Comparison of ENCODE assay signal across 8 cellular contexts in the genomic region with DNA sequence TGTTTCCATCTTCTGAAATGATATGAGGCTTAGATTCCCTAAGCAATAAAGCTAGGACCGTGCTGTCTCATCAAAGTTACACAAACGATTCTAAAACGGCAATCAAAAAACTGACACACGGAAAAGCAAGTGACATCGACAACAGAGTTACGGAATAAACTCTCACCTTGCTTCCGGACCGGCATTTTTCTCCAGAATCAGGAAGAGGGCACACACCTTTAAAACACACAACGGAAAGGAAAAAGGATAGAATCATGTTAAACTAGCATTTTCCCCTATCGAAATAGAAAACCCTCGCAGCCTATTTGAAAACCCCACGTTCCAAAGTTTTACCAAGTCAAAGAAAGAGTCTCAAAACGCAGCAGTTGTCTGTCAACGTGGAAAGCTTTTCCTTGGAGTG. TPM values are rescaled to one million over a fixed set of nuclear protein-coding genes. Genes with fewer than 3 reads are reported as not detected.
DNase-seq lines count a peak whose midpoint lies in the region; ATAC-seq and TF ChIP-seq lines count a peak whose summit lies in the region.

No MANE protein-coding gene starts in this region.

- no peak for DNase-seq in CD4-positive, alpha-beta T cell
- DNase-seq in breast epithelium (ENCODE audit: low spot score in 2 of 2), result no peak
- DNase-seq in stimulated activated CD4-positive, alpha-beta T cell treated with anti-CD3 and anti-CD28 coated beads, Interleukin-4, amount 100 ng/mL, for 24 hours, result no peak

- H3K4me3 Mint-ChIP-seq in CD4-positive, alpha-beta T cell, result peak overlapping the region; percentile 94

- H3K36me3 ChIP-seq in breast epithelium (no peaks in the 10 kb centered on the region), mesodermal cell (ENCODE audit: control insufficient read depth, insufficient read depth, low read length) (peaks cover 33% of the 10 kb centered on the region)

- intact Hi-C loops in CD4-positive, alpha-beta T cell (cut with DNase I, micrococcal nuclease), result loop anchor here (2.0 to 10.0 kb wide), 6 partner anchors 35 to 658 kb away; a partner anchor contains a TSS
- intact Hi-C loops in breast epithelium (cut with DNase I; ENCODE audit: low total_unique reads), result no loop called here

- CTCF ChIA-PET in CD4-positive, alpha-beta T cell (lab: Charles Lee), result interaction anchor here (1.1 kb wide), 1 partner anchor 40 kb away, joined by 3 read pairs; no protein-coding TSS in a partner anchor

- peak overlapping the region; percentile 82 to 97 (median 88) for H3K4me3 ChIP-seq in breast epithelium
- peak overlapping the region; percentile 76 for H3K4me3 ChIP-seq in mesodermal cell (ENCODE audit: extremely low read depth, insufficient read depth, low read length, poor library complexity, severe bottlenecking)

- no peak for TF ChIP-seq RAD21 in Ishikawa (IDR thresholded peaks at IDR 0.05; ENCODE audit: low read depth)

- no peaks in the 10 kb centered on the region for H3K9me3 Mint-ChIP-seq in CD4-positive, alpha-beta T cell

- peak overlapping the region; percentile 79 for H3K27ac ChIP-seq in CD4-positive, alpha-beta T cell (ENCODE audit: low read depth, low read length)
- H3K27ac ChIP-seq in breast epithelium (peak overlapping the region; percentile 96 to 98), mesodermal cell (ENCODE audit: low read depth, low read length, severe bottlenecking) (peak overlapping the region; percentile 89)

- peaks cover 43% of the 10 kb centered on the region for H3K4me1 Mint-ChIP-seq in CD4-positive, alpha-beta T cell (ENCODE audit: low read depth)

- peak overlapping the region; percentile 91 for H3K27ac Mint-ChIP-seq in CD4-positive, alpha-beta T cell

- WGBS in mesodermal cell (ENCODE audit: insufficient coverage in 2 of 2), 2 experiments, result 1 to 2% methylated on average over 13 of the region's 14 CpGs

- TF ChIP-seq POLR2A in breast epithelium (IDR thresholded peaks at IDR 0.05), result no peak

- H3K27me3 ChIP-seq in CD4-positive, alpha-beta T cell (ENCODE audit: control insufficient read depth, insufficient read depth, low read length), result peaks cover 7% of the 10 kb centered on the region
- no peaks in the 10 kb centered on the region for H3K27me3 ChIP-seq in breast epithelium

- POLR2A ChIA-PET in CD4-positive, alpha-beta T cell (lab: Charles Lee), result interaction anchor here (0.9 to 1.7 kb wide), 7 partner anchors 8 to 429 kb away, joined by 3 to 9 read pairs (median 3); a partner anchor contains a TSS

- H3K4me1 ChIP-seq in breast epithelium (peaks cover 0 to 12% of the 10 kb centered on the region in 2 donors), mesodermal cell (ENCODE audit: control insufficient read depth, insufficient read depth, low read length, poor library complexity, severe bottlenecking) (peaks cover 4% of the 10 kb centered on the region)

- TF ChIP-seq EP300 in Ishikawa (IDR thresholded peaks at IDR 0.05; ENCODE audit: borderline replicate concordance), result no peak

- peaks cover 25% of the 10 kb centered on the region for H3K36me3 Mint-ChIP-seq in CD4-positive, alpha-beta T cell (ENCODE audit: low read depth)

- peaks cover 10% of the 10 kb centered on the region for H3K27me3 Mint-ChIP-seq in CD4-positive, alpha-beta T cell

- no peak for ATAC-seq in CD4-positive, alpha-beta T cell (ENCODE audit: poor library complexity)
- no peak for ATAC-seq in GM19395 (IDR thresholded peaks at IDR 0.05; ENCODE audit: unreplicated experiment)
- ATAC-seq in HG02588 (IDR thresholded peaks at IDR 0.05; ENCODE audit: unreplicated experiment), result no peak
- ATAC-seq in HG03039 (IDR thresholded peaks at IDR 0.05; ENCODE audit: unreplicated experiment), result no peak

- H3K9me3 ChIP-seq in CD4-positive, alpha-beta T cell (ENCODE audit: control insufficient read depth, low read length), result no peaks in the 10 kb centered on the region
- H3K9me3 ChIP-seq in breast epithelium, result no peaks in the 10 kb centered on the region
- H3K9me3 ChIP-seq in mesodermal cell (ENCODE audit: control insufficient read depth, low read length), result no peaks in the 10 kb centered on the region

- no peak for TF ChIP-seq CTCF in CD4-positive, alpha-beta T cell (IDR thresholded peaks at IDR 0.05)
- no peak for TF ChIP-seq CTCF in breast epithelium (IDR thresholded peaks at IDR 0.05)

TF ChIP-seq in Ishikawa, 13 proteins besides CTCF, POLR2A, EP300 and RAD21:
- 0 out of 2 replicates have a peak, but pooled peaks have one; percentile 7 for TF ChIP-seq NFIC (IDR thresholded peaks at IDR 0.05)
- no peak for TF ChIP-seq TEAD4 (IDR thresholded peaks at IDR 0.05)

RNA-seq across cellular contexts. Expression of a gene that starts 1.4 kb away (rescaled TPM):
- total RNA-seq in CD4-positive, alpha-beta T cell, result 10 to 100 TPM; 86.8 to 91.8 TPM
- 100 to 1,000 TPM in 1 of 3 donors, 10 to 100 TPM in 2; 76.0 to 100 (median 76.7) TPM for total RNA-seq in breast epithelium
- polyA plus RNA-seq in mesodermal cell (2013, experiment 1 of 2), result 59.3 TPM
- polyA plus RNA-seq in mesodermal cell (2013, experiment 2 of 2), result 70.9 TPM
